1 cellular context compared by ENCODE assay signal in the genomic region with DNA sequence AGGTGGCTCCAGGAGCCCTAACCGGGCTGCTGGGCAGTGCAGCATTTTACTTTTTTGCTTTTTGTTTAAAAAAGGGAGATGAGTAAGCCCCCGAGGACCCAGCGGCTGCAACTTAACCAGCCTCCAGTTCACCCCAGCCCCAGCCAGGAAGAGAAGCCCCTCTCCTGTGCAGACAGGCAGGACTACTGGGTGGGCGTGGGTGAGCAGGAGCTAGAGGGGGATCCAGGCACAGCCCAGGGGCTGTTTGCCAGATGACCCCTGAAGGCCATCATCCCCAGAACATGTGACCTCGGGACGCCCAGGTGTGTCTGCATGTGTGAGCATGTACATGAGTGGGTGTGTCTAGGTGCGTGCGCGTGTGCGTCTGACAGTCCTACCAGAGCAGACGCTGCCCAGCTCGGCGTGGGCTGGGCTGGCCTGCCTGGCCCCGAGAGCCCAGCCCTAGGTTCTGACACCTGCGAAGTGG.
A peak's percentile ranks its signal among the peaks of the same experiment; 100 is the strongest.
TF ChIP-seq lines count a peak whose summit lies in the region.

No MANE protein-coding gene starts in this region.

TF ChIP-seq in HepG2, 621 proteins besides CTCF, POLR2A, EP300 and RAD21:
- TF ChIP-seq TBX3 (IDR thresholded peaks at IDR 0.05; ENCODE audit: borderline replicate concordance), result no peak
- TF ChIP-seq MNT (IDR thresholded peaks at IDR 0.05), result peak; percentile 43; the same call in 1 of the 2 replicates
